Comparison of ENCODE assay signal across 1 cellular context in genomic region chr16:81737885-81738536, GRCh38.
TF ChIP-seq lines count a peak whose summit lies in the region.

No MANE protein-coding gene starts in this region.

TF ChIP-seq in K562, 482 proteins besides CTCF, POLR2A, EP300 and RAD21 (continued from another document and continues in another):
- TF ChIP-seq SNRNP70 (optimal IDR thresholded peaks at IDR 0.05; ENCODE audit: low read depth, low read length) (no peak), ZNF644 (tag; IDR thresholded peaks at IDR 0.05; ENCODE audit: low read depth) (no peak), ZNF408 (CRISPR knock-in tag; IDR thresholded peaks at IDR 0.05; ENCODE audit: low read depth) (no peak), GATAD2B (IDR thresholded peaks at IDR 0.05; ENCODE audit: borderline replicate concordance) (no peak; the same call in 1 of the 2 replicates), BCLAF1 (IDR thresholded peaks at IDR 0.05; ENCODE audit: borderline replicate concordance in 1 of 2, control insufficient read depth in 1 of 2, low read depth in 2 of 2, low read length in 1 of 2) (no peak), HIVEP1 (CRISPR knock-in tag; IDR thresholded peaks at IDR 0.05) (no peak), SRF (CRISPR knock-in tag; IDR thresholded peaks at IDR 0.05) (no peak), SRSF1 (IDR thresholded peaks at IDR 0.05; ENCODE audit: low read depth, low read length) (no peak), CXXC5 (CRISPR knock-in tag; IDR thresholded peaks at IDR 0.05) (no peak), C11orf30 (IDR thresholded peaks at IDR 0.05; ENCODE audit: low read depth) (no peak), TRIM28 (IDR thresholded peaks at IDR 0.05) (no peak), ZNF507 (tag; conservative IDR thresholded peaks at IDR 0.05) (no peak), MEIS2 (IDR thresholded peaks at IDR 0.05; ENCODE audit: partially characterized antibody) (peak; percentile 54), HMG20B (CRISPR knock-in tag; IDR thresholded peaks at IDR 0.05) (no peak), BCOR (IDR thresholded peaks at IDR 0.05) (peak; percentile 76), ZNF316 (IDR thresholded peaks at IDR 0.05) (no peak), SMARCA4 (IDR thresholded peaks at IDR 0.05) (no peak), STAT5A (IDR thresholded peaks at IDR 0.05; ENCODE audit: borderline replicate concordance, low read length) (no peak), ILF3 (IDR thresholded peaks at IDR 0.05; ENCODE audit: borderline replicate concordance) (no peak), NR1H2 (CRISPR knock-in tag; IDR thresholded peaks at IDR 0.05) (no peak), SAFB (IDR thresholded peaks at IDR 0.05; ENCODE audit: borderline replicate concordance, low read depth, low read length) (no peak), CREB5 (CRISPR knock-in tag; IDR thresholded peaks at IDR 0.05) (no peak), HOMEZ (CRISPR knock-in tag; IDR thresholded peaks at IDR 0.05) (no peak), SRSF3 (IDR thresholded peaks at IDR 0.05; ENCODE audit: insufficient read depth, low read length) (no peak), ZNF274 (IDR thresholded peaks at IDR 0.05; ENCODE audit: borderline replicate concordance, low read depth, low read length) (no peak), LARP7 (IDR thresholded peaks at IDR 0.05) (no peak), CHD2 (IDR thresholded peaks at IDR 0.05; ENCODE audit: low read depth, low read length) (no peak), SNAPC5 (CRISPR knock-in tag; IDR thresholded peaks at IDR 0.05) (no peak), ZKSCAN8 (CRISPR knock-in tag; IDR thresholded peaks at IDR 0.05) (no peak), KLF6 (CRISPR knock-in tag; IDR thresholded peaks at IDR 0.05; ENCODE audit: borderline replicate concordance) (no peak), DPF2 (IDR thresholded peaks at IDR 0.05) (peak; percentile 20; the same call in 1 of the 2 replicates), KAT7 (CRISPR knock-in tag; IDR thresholded peaks at IDR 0.05; ENCODE audit: borderline replicate concordance) (no peak), ZNF134 (CRISPR knock-in tag; conservative IDR thresholded peaks at IDR 0.05) (no peak), ZNF79 (CRISPR knock-in tag; IDR thresholded peaks at IDR 0.05; ENCODE audit: low read depth) (no peak), TEAD4 (IDR thresholded peaks at IDR 0.05; ENCODE audit: low read length) (no peak), TEAD4 (CRISPR knock-in tag; IDR thresholded peaks at IDR 0.05; ENCODE audit: borderline replicate concordance) (no peak)
- TF ChIP-seq, protein P1, sequence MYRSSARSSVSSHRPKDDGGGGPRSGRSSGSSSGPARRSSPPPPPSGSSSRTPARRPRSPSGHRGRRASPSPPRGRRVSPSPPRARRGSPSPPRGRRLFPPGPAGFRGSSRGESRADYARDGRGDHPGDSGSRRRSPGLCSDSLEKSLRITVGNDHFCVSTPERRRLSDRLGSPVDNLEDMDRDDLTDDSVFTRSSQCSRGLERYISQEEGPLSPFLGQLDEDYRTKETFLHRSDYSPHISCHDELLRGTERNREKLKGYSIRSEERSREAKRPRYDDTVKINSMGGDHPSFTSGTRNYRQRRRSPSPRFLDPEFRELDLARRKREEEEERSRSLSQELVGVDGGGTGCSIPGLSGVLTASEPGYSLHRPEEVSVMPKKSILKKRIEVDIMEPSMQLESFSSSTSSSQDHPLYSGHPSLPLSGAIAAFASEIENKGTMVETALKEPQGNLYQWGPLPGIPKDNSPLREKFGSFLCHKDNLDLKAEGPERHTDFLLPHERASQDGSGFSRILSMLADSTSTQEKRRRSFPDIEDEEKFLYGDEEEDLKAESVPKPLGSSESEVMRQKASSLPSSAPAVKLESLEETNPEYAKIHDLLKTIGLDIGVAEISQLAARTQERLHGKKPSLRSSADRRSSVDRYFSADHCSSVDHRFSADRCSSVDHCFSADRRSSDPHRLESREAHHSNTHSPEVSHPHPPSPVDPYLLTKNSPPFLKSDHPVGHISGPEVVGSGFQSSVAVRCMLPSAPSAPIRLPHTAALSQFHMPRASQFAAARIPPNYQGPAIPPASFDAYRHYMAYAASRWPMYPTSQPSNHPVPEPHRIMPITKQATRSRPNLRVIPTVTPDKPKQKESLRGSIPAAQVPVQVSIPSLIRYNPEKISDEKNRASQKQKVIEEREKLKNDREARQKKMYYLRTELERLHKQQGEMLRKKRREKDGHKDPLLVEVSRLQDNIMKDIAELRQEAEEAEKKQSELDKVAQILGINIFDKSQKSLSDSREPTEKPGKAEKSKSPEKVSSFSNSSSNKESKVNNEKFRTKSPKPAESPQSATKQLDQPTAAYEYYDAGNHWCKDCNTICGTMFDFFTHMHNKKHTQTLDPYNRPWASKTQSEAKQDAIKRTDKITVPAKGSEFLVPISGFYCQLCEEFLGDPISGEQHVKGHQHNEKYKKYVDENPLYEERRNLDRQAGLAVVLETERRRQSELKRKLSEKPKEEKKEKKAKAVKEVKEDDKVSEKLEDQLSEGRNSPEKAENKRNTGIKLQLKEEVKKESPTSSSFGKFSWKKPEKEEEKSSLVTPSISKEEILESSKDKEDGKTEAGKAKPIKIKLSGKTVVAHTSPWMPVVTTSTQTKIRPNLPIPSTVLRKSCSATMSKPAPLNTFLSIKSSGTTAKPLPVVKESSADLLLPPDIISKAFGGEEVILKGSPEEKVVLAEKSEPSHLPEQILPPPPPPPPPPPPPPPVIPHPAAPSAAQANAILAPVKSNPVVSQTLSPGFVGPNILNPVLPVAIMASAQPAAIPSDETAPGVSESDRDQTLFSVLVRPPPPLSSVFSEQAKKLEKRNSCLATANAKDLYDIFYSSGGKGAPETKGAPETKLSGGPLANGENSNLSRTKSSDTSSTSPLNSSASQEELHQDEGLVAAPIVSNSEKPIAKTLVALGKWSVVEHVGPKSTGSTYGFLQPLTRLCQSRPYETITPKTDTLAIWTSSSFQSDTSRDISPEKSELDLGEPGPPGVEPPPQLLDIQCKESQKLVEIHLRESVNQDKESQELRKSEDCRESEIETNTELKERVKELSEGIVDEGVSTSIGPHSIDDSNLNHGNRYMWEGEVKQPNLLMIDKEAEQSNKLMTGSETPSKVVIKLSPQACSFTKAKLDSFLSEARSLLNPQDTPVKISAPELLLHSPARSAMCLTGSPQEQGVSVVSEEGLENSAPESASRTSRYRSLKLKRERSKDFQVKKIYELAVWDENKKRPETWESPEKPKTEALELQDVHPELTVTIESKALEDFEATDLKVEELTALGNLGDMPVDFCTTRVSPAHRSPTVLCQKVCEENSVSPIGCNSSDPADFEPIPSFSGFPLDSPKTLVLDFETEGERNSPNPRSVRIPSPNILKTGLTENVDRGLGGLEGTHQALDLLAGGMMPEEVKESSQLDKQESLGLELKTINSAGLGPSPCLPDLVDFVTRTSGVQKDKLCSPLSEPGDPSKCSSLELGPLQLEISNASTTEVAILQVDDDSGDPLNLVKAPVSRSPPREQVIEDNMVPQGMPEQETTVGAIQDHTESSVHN (IDR thresholded peaks at IDR 0.05; ENCODE audit: borderline replicate concordance in 1 of 2, low read depth in 1 of 2) = no peak
- TF ChIP-seq, protein P2, sequence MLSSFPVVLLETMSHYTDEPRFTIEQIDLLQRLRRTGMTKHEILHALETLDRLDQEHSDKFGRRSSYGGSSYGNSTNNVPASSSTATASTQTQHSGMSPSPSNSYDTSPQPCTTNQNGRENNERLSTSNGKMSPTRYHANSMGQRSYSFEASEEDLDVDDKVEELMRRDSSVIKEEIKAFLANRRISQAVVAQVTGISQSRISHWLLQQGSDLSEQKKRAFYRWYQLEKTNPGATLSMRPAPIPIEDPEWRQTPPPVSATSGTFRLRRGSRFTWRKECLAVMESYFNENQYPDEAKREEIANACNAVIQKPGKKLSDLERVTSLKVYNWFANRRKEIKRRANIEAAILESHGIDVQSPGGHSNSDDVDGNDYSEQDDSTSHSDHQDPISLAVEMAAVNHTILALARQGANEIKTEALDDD (IDR thresholded peaks at IDR 0.05) = no peak
- TF ChIP-seq, protein P3, sequence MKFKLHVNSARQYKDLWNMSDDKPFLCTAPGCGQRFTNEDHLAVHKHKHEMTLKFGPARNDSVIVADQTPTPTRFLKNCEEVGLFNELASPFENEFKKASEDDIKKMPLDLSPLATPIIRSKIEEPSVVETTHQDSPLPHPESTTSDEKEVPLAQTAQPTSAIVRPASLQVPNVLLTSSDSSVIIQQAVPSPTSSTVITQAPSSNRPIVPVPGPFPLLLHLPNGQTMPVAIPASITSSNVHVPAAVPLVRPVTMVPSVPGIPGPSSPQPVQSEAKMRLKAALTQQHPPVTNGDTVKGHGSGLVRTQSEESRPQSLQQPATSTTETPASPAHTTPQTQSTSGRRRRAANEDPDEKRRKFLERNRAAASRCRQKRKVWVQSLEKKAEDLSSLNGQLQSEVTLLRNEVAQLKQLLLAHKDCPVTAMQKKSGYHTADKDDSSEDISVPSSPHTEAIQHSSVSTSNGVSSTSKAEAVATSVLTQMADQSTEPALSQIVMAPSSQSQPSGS (CRISPR knock-in tag; IDR thresholded peaks at IDR 0.05) = no peak
- TF ChIP-seq, protein P4, sequence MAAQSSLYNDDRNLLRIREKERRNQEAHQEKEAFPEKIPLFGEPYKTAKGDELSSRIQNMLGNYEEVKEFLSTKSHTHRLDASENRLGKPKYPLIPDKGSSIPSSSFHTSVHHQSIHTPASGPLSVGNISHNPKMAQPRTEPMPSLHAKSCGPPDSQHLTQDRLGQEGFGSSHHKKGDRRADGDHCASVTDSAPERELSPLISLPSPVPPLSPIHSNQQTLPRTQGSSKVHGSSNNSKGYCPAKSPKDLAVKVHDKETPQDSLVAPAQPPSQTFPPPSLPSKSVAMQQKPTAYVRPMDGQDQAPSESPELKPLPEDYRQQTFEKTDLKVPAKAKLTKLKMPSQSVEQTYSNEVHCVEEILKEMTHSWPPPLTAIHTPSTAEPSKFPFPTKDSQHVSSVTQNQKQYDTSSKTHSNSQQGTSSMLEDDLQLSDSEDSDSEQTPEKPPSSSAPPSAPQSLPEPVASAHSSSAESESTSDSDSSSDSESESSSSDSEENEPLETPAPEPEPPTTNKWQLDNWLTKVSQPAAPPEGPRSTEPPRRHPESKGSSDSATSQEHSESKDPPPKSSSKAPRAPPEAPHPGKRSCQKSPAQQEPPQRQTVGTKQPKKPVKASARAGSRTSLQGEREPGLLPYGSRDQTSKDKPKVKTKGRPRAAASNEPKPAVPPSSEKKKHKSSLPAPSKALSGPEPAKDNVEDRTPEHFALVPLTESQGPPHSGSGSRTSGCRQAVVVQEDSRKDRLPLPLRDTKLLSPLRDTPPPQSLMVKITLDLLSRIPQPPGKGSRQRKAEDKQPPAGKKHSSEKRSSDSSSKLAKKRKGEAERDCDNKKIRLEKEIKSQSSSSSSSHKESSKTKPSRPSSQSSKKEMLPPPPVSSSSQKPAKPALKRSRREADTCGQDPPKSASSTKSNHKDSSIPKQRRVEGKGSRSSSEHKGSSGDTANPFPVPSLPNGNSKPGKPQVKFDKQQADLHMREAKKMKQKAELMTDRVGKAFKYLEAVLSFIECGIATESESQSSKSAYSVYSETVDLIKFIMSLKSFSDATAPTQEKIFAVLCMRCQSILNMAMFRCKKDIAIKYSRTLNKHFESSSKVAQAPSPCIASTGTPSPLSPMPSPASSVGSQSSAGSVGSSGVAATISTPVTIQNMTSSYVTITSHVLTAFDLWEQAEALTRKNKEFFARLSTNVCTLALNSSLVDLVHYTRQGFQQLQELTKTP (IDR thresholded peaks at IDR 0.05; ENCODE audit: low read depth in 1 of 2, partially characterized antibody in 2 of 2) = peak in 1 of 2 experiments; percentile 76
